ENCODE assay signal across 15 cellular contexts in the genomic region with DNA sequence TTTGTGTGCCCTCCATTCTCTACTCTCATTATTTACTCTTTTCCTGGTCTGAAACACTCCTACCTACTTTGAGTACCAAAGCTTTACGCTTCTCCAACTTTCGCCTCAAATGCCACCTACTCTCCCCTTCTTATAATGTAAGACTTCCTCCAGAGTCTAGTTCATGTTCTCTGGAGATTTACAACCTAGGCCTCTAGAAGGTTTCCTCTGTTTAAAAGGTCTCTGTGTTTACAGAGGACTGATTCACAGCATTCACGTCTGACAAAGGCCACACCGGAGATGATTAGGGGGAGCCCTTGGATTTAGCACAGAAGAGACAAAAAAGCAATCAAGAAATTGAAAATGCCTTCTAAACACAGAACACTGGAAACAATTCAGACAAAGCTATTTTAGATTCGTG.
DNase-seq lines count a peak whose midpoint lies in the region; ATAC-seq and TF ChIP-seq lines count a peak whose summit lies in the region.
"Had no signal": no experiment of that assay in that cellular context is flagged by ENCODE, and none has a peak within 500 bp of the region (broad histone marks: within the 10 kb centered on the region; RNA-seq: fewer than 3 reads in every experiment).

No MANE protein-coding gene starts in this region.

- no peak for TF ChIP-seq CTCF in Calu3 (IDR thresholded peaks at IDR 0.05; ENCODE audit: unreplicated experiment)

- H3K27me3 ChIP-seq in CD4-positive, CD25-positive, alpha-beta regulatory T cell (ENCODE audit: control insufficient read depth, insufficient read depth, low read length), result no peaks in the 10 kb centered on the region
- H3K27me3 ChIP-seq: thyroid gland had no signal

- H3K27ac Mint-ChIP-seq in CD4-positive, CD25-positive, alpha-beta regulatory T cell, result peak overlapping the region in 2 of 3 donors; percentile 6 to 92
- H3K27ac Mint-ChIP-seq in Calu3 (ENCODE audit: unreplicated experiment), result peak overlapping the region; percentile 22
- H3K27ac Mint-ChIP-seq in activated naive CD8-positive, alpha-beta T cell treated with anti-CD3 and anti-CD28 coated beads for 36 hours, result peak overlapping the region; percentile 86
- H3K27ac Mint-ChIP-seq in memory B cell, result peak overlapping the region; percentile 15
- H3K27ac Mint-ChIP-seq: activated CD8-positive, alpha-beta memory T cell treated with anti-CD3 and anti-CD28 coated beads, Interleukin-2, amount 10 ng/mL, durations not matched to agents 7 days and 5 days had no signal

- no peak overlapping the region for H3K4me3 ChIP-seq in CD4-positive, CD25-positive, alpha-beta regulatory T cell (ENCODE audit: low read depth, low read length)
- H3K4me3 ChIP-seq: thyroid gland had no signal

- no peaks in the 10 kb centered on the region for H3K36me3 ChIP-seq in CD4-positive, CD25-positive, alpha-beta regulatory T cell (ENCODE audit: control insufficient read depth, insufficient read depth, low read length)
- H3K36me3 ChIP-seq: thyroid gland had no signal

- no TSS peak for BruUV-seq in Calu3 (replicated peaks; lab: Mats Ljungman, UMichigan)

- ATAC-seq in CD4-positive, CD25-positive, alpha-beta regulatory T cell (ENCODE audit: low read depth in 2 of 2), result no peak
- no peak for ATAC-seq in memory B cell (ENCODE audit: low read depth)
- ATAC-seq in esophagus mucosa, result no peak
- ATAC-seq: activated CD8-positive, alpha-beta memory T cell treated with anti-CD3 and anti-CD28 coated beads, Interleukin-2, amount 10 ng/mL, durations not matched to agents 7 days and 5 days had no signal

- CTCF ChIA-PET in Calu3 (lab: Charles Lee), result no interaction called here

- intact Hi-C loops in Calu3 (cut with micrococcal nuclease; ENCODE audit: unreplicated experiment), result loop anchor here (10.0 kb wide), 1 partner anchor 303 kb away; a partner anchor contains a TSS

- peaks cover 5% of the 10 kb centered on the region for H3K4me1 ChIP-seq in CD4-positive, CD25-positive, alpha-beta regulatory T cell (ENCODE audit: control insufficient read depth, insufficient read depth, low read length, poor library complexity, severe bottlenecking)
- H3K4me1 ChIP-seq: thyroid gland had no signal

- H3K27ac ChIP-seq in CD4-positive, CD25-positive, alpha-beta regulatory T cell (ENCODE audit: insufficient read depth, low read length, poor library complexity, severe bottlenecking), result no peak overlapping the region
- H3K27ac ChIP-seq: thyroid gland had no signal

- H3K4me1 Mint-ChIP-seq in CD4-positive, CD25-positive, alpha-beta regulatory T cell, result peaks cover 13 to 53% (median 31%) of the 10 kb centered on the region in 4 donors
- no peaks in the 10 kb centered on the region for H3K4me1 Mint-ChIP-seq in Calu3 (ENCODE audit: low read depth, unreplicated experiment)
- peaks cover 35% of the 10 kb centered on the region for H3K4me1 Mint-ChIP-seq in activated naive CD8-positive, alpha-beta T cell treated with anti-CD3 and anti-CD28 coated beads for 36 hours
- peaks cover 11% of the 10 kb centered on the region for H3K4me1 Mint-ChIP-seq in memory B cell

- no peaks in the 10 kb centered on the region for H3K9me3 ChIP-seq in CD4-positive, CD25-positive, alpha-beta regulatory T cell (ENCODE audit: control insufficient read depth in 2 of 2, low read length in 2 of 2)
- H3K9me3 ChIP-seq: thyroid gland had no signal

- H3K4me3 Mint-ChIP-seq in CD4-positive, CD25-positive, alpha-beta regulatory T cell, result no peak overlapping the region
- H3K4me3 Mint-ChIP-seq in Calu3 (ENCODE audit: low read depth, unreplicated experiment), result no peak overlapping the region
- peak overlapping the region; percentile 27 for H3K4me3 Mint-ChIP-seq in activated naive CD8-positive, alpha-beta T cell treated with anti-CD3 and anti-CD28 coated beads for 36 hours
- no peak overlapping the region for H3K4me3 Mint-ChIP-seq in memory B cell
- H3K4me3 Mint-ChIP-seq: activated CD8-positive, alpha-beta memory T cell treated with anti-CD3 and anti-CD28 coated beads, Interleukin-2, amount 10 ng/mL, durations not matched to agents 7 days and 5 days had no signal

- no peaks in the 10 kb centered on the region for H3K9me3 Mint-ChIP-seq in CD4-positive, CD25-positive, alpha-beta regulatory T cell
- H3K9me3 Mint-ChIP-seq in Calu3 (ENCODE audit: low read depth, unreplicated experiment) (no peaks in the 10 kb centered on the region), memory B cell (no peaks in the 10 kb centered on the region)
- no peaks in the 10 kb centered on the region for H3K9me3 Mint-ChIP-seq in activated naive CD8-positive, alpha-beta T cell treated with anti-CD3 and anti-CD28 coated beads for 36 hours

- peaks cover 5% of the 10 kb centered on the region for H3K36me3 Mint-ChIP-seq in CD4-positive, CD25-positive, alpha-beta regulatory T cell
- H3K36me3 Mint-ChIP-seq in Calu3 (ENCODE audit: insufficient read depth, unreplicated experiment) (no peaks in the 10 kb centered on the region), memory B cell (peaks cover 5% of the 10 kb centered on the region)
- H3K36me3 Mint-ChIP-seq in activated naive CD8-positive, alpha-beta T cell treated with anti-CD3 and anti-CD28 coated beads for 36 hours, result peaks cover 4% of the 10 kb centered on the region

- DNase-seq in CD4-positive, CD25-positive, alpha-beta regulatory T cell, result no peak
- DNase-seq in Calu3 (no peak), memory B cell (ENCODE audit: low spot score in 2 of 2) (no peak), NOMO-1 (lab: John Stamatoyannopoulos, UW; ENCODE audit: unreplicated experiment in 2 of 2) (no peak), NCI-H187 treated with DMSO at 0.1 percent for 48 hours (lab: John Stamatoyannopoulos, UW) (no peak)
- DNase-seq in activated naive CD8-positive, alpha-beta T cell treated with anti-CD3 and anti-CD28 coated beads for 36 hours, result no peak
- DNase-seq in stimulated activated CD4-positive, alpha-beta T cell treated with anti-CD3 and anti-CD28 coated beads, Interleukin-2, amount 100 ng/mL, for 24 hours, result no peak
- DNase-seq: activated CD8-positive, alpha-beta memory T cell treated with anti-CD3 and anti-CD28 coated beads, Interleukin-2, amount 10 ng/mL, durations not matched to agents 7 days and 5 days; C1 segment of cervical spinal cord; MM.1S; NCI-H2171 treated with DMSO at 0.1 percent for 48 hours; RPMI8226; stimulated activated CD4-positive, alpha-beta T cell treated with anti-CD3 and anti-CD28 coated beads, Interleukin-4, amount 100 ng/mL, for 24 hours; thyroid gland had no signal

- H3K27me3 Mint-ChIP-seq in CD4-positive, CD25-positive, alpha-beta regulatory T cell, result no peaks in the 10 kb centered on the region
- H3K27me3 Mint-ChIP-seq in Calu3 (ENCODE audit: unreplicated experiment), result no peaks in the 10 kb centered on the region
- H3K27me3 Mint-ChIP-seq in activated naive CD8-positive, alpha-beta T cell treated with anti-CD3 and anti-CD28 coated beads for 36 hours, result no peaks in the 10 kb centered on the region
- no peaks in the 10 kb centered on the region for H3K27me3 Mint-ChIP-seq in memory B cell
- H3K27me3 Mint-ChIP-seq: activated CD8-positive, alpha-beta memory T cell treated with anti-CD3 and anti-CD28 coated beads, Interleukin-2, amount 10 ng/mL, durations not matched to agents 7 days and 5 days had no signal

Comparison
In these comparisons a context has a peak if more than half of its experiments do, and no peak if none do; other contexts are left out.
1. H3K27ac Mint-ChIP-seq: peak in every context shown above with its lines; median percentile 86 in activated naive CD8-positive, alpha-beta T cell treated with anti-CD3 and anti-CD28 coated beads for 36 hours; 49 in CD4-positive, CD25-positive, alpha-beta regulatory T cell; 22 in Calu3; 15 in memory B cell.